ENCODE assay signal across 9 cellular contexts in the genomic region with DNA sequence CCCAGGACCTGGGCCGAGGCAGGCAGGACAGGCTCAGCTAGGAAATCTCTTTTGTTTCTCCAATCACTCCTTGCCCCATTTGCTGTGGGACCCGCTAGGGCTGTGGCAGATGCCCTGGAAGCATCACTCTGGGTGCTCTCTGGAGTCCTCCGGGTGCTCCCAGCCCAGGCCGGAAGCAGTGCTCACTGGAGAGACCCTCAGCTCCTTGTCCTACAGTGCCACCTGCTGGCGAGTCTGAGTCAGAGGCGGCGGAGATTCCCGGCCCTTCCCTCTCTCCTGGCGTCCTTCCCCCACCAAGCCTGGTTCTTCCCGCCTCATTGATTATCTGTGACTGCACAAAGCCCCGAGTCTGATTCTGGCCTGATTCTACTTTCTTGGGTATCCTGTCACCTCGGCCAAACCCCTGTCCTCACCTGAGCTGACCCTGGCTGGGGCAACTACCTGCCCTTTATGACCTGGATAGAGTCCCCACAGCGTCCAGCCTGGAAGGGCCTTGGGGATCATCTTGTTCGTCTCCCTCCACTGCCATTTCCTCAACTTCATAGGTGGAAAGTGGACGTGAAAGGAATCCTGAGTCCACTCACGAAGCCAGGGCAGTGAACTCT. TPM values are rescaled to one million over a fixed set of nuclear protein-coding genes. Genes with fewer than 3 reads are reported as not detected.
A peak's percentile ranks its signal among the peaks of the same experiment; 100 is the strongest.
DNase-seq lines count a peak whose midpoint lies in the region; ATAC-seq, FAIRE-seq and TF ChIP-seq lines count a peak whose summit lies in the region.
"Had no signal": no experiment of that assay in that cellular context is flagged by ENCODE, and none has a peak within 500 bp of the region (broad histone marks: within the 10 kb centered on the region; RNA-seq: fewer than 3 reads in every experiment).

No MANE protein-coding gene starts in this region.

- H3K79me2 ChIP-seq in astrocyte (ENCODE audit: insufficient read depth, low read length) (no peaks in the 10 kb centered on the region), smooth muscle cell (ENCODE audit: low read depth) (no peaks in the 10 kb centered on the region)

- no peak for ATAC-seq in HG03442 (IDR thresholded peaks at IDR 0.05; ENCODE audit: unreplicated experiment)
- ATAC-seq in HG03457 (IDR thresholded peaks at IDR 0.05; ENCODE audit: unreplicated experiment): no peak

- H3K27me3 ChIP-seq in astrocyte (ENCODE audit: insufficient read depth, low read length): peaks cover 45% of the 10 kb centered on the region
- H3K27me3 ChIP-seq in smooth muscle cell (ENCODE audit: low read depth): peaks cover 50% of the 10 kb centered on the region

- FAIRE-seq in astrocyte (lab: Jason Lieb, UNC): no peak

- H3K9me3 ChIP-seq in astrocyte (ENCODE audit: insufficient read depth, low read depth, low read length) (no peaks in the 10 kb centered on the region), smooth muscle cell (replicated peaks; ENCODE audit: low read depth) (no peaks in the 10 kb centered on the region)

- peaks cover 4% of the 10 kb centered on the region for H3K4me1 Mint-ChIP-seq in astrocyte (ENCODE audit: low read depth, unreplicated experiment)

- H3K36me3 Mint-ChIP-seq in astrocyte (ENCODE audit: low read depth, unreplicated experiment): peaks cover 1% of the 10 kb centered on the region

- WGBS in smooth muscle cell (ENCODE audit: low lambda C conversion rate): 19% methylated on average over 16 of the region's 16 CpGs

- H3K9ac ChIP-seq in astrocyte (ENCODE audit: low read length): no peak overlapping the region
- H3K9ac ChIP-seq in smooth muscle cell (ENCODE audit: low read depth): no peak overlapping the region

- TF ChIP-seq CTCF in astrocyte (IDR thresholded peaks at IDR 0.05; ENCODE audit: insufficient read depth, low read depth, low read length) (peak; percentile 63), smooth muscle cell (IDR thresholded peaks at IDR 0.05; ENCODE audit: borderline replicate concordance, insufficient read depth, poor library complexity, severe bottlenecking) (peak; percentile 82)

- no peaks in the 10 kb centered on the region for H3F3A ChIP-seq in smooth muscle cell (ENCODE audit: low read depth)

- H3K36me3 ChIP-seq in astrocyte (ENCODE audit: insufficient read depth, low read length) (no peaks in the 10 kb centered on the region), smooth muscle cell (ENCODE audit: low read depth) (no peaks in the 10 kb centered on the region)

- DNase-seq in ELR (ENCODE audit: low read depth) (peak; percentile 82), Kasumi-1 (lab: John Stamatoyannopoulos, UW) (peak; percentile 63 to 64), RPMI8226 (peak; percentile 67), astrocyte (ENCODE audit: low read depth) (peak; percentile 45), hypothalamus (lab: John Stamatoyannopoulos, UW) (peak in 45 of 51 donors; percentile 5 to 74 (median 34)), smooth muscle cell (lab: John Stamatoyannopoulos, UW; ENCODE audit: unreplicated experiment) (peak; percentile 31)

- peaks cover 19% of the 10 kb centered on the region for H4K20me1 ChIP-seq in astrocyte (ENCODE audit: insufficient read depth, low read length)
- no peaks in the 10 kb centered on the region for H4K20me1 ChIP-seq in smooth muscle cell (ENCODE audit: low read depth)

- H3K27ac Mint-ChIP-seq in astrocyte (ENCODE audit: unreplicated experiment): no peak overlapping the region

- H3K4me1 ChIP-seq in astrocyte (ENCODE audit: insufficient read depth, low read length) (no peaks in the 10 kb centered on the region), smooth muscle cell (ENCODE audit: low read depth) (no peaks in the 10 kb centered on the region)

- H3K4me3 Mint-ChIP-seq in astrocyte (ENCODE audit: unreplicated experiment): no peak overlapping the region

- H3K27me3 Mint-ChIP-seq in astrocyte (ENCODE audit: low read depth, unreplicated experiment): peaks cover 78% of the 10 kb centered on the region

- H3K27ac ChIP-seq in astrocyte (ENCODE audit: low read depth, low read length): no peak overlapping the region
- H3K27ac ChIP-seq in smooth muscle cell (ENCODE audit: low read depth): no peak overlapping the region

- H2AFZ ChIP-seq in astrocyte (ENCODE audit: low read depth, low read length) (no peak overlapping the region), smooth muscle cell (ENCODE audit: low read depth) (no peak overlapping the region)

- H3K4me3 ChIP-seq in astrocyte (ENCODE audit: insufficient read depth, low read depth, low read length) (no peak overlapping the region), smooth muscle cell (no peak overlapping the region)

- H3K9me3 Mint-ChIP-seq in astrocyte (ENCODE audit: unreplicated experiment): peaks cover 5% of the 10 kb centered on the region

- H3K4me2 ChIP-seq in astrocyte (ENCODE audit: low read length) (no peak overlapping the region), smooth muscle cell (no peak overlapping the region)

RNA-seq across cellular contexts. Expression of a gene that starts 7.3 kb away (rescaled TPM):
- not detected in 2 replicates for total RNA-seq in astrocyte
- total RNA-seq in smooth muscle cell: not detected in 2 replicates
- polyA plus RNA-seq in smooth muscle cell: 0.24 TPM in 1 of 2 replicates, not detected in the other
- total RNA-seq: temporal lobe had no signal

Comparison
In these comparisons a context has a peak if more than half of its experiments do, and no peak if none do; other contexts are left out.
1. DNase-seq: peak in every context shown above with its lines; median percentile 82 in ELR; 67 in RPMI8226; 64 in Kasumi-1; 45 in astrocyte; 34 in hypothalamus; 31 in smooth muscle cell.